In genomic region chr11:76680517-76681425, GRCh38 we compare ENCODE assay signal across 8 cellular contexts. TPM values are rescaled to one million over a fixed set of nuclear protein-coding genes. Genes with fewer than 3 reads are reported as not detected.
A peak's percentile ranks its signal among the peaks of the same experiment; 100 is the strongest.
DNase-seq lines count a peak whose midpoint lies in the region; ATAC-seq and TF ChIP-seq lines count a peak whose summit lies in the region.

No MANE protein-coding gene starts in this region.

- no TSS peak for BruUV-seq in PC-9 (replicated peaks; lab: Mats Ljungman, UMichigan)

- no peak overlapping the region for H3K27ac ChIP-seq in PC-9
- no peak overlapping the region for H3K27ac ChIP-seq in fibroblast of lung (ENCODE audit: insufficient read depth, low read length)
- H3K27ac ChIP-seq in neural cell (ENCODE audit: low read length): no peak overlapping the region
- no peak overlapping the region for H3K27ac ChIP-seq in suprapubic skin

- H4K20me1 ChIP-seq in PC-9 (ENCODE audit: insufficient read depth): no peaks in the 10 kb centered on the region
- no peaks in the 10 kb centered on the region for H4K20me1 ChIP-seq in fibroblast of lung (ENCODE audit: control insufficient read depth, extremely low read depth, insufficient read depth, low read length)
- no peaks in the 10 kb centered on the region for H4K20me1 ChIP-seq in neural cell (ENCODE audit: insufficient read depth)

- no peaks in the 10 kb centered on the region for H3K9me2 ChIP-seq in PC-9 (ENCODE audit: insufficient read depth)
- H3K9me2 ChIP-seq in neural cell (ENCODE audit: insufficient read depth, low read length): no peaks in the 10 kb centered on the region

- CTCF ChIA-PET in PC-9 (lab: Charles Lee): interaction anchor here (0.6 kb wide), 1 partner anchor 473 kb away, joined by 3 read pairs; no protein-coding TSS in a partner anchor

- H3K79me2 ChIP-seq in PC-9 (ENCODE audit: low read depth) (no peaks in the 10 kb centered on the region), fibroblast of lung (ENCODE audit: control insufficient read depth, insufficient read depth, low read length) (no peaks in the 10 kb centered on the region), neural cell (replicated peaks; ENCODE audit: insufficient read depth, low read length) (no peaks in the 10 kb centered on the region)

- H3K4me3 ChIP-seq in PC-9 (no peak overlapping the region), fibroblast of lung (replicated peaks in 1 of 4; ENCODE audit: control extremely low read depth in 1 of 4, insufficient read depth in 1 of 4, low read depth in 3 of 4, low read length in 4 of 4) (no peak overlapping the region), neural cell (ENCODE audit: low read length) (no peak overlapping the region), suprapubic skin (no peak overlapping the region)

- TF ChIP-seq EP300 in neural cell (conservative IDR thresholded peaks at IDR 0.05; ENCODE audit: poor library complexity, severe bottlenecking) (no peak), suprapubic skin (IDR thresholded peaks at IDR 0.05) (no peak)

- no peak for TF ChIP-seq POLR2A in suprapubic skin (IDR thresholded peaks at IDR 0.05)

- no peak overlapping the region for H3K9ac ChIP-seq in fibroblast of lung (ENCODE audit: insufficient read depth, low read length)
- no peak overlapping the region for H3K9ac ChIP-seq in neural cell (ENCODE audit: low read length)

- H3K27me3 ChIP-seq in PC-9 (ENCODE audit: insufficient read depth, low read depth): no peaks in the 10 kb centered on the region
- H3K27me3 ChIP-seq in fibroblast of lung (ENCODE audit: control insufficient read depth, insufficient read depth, low read length): peaks cover 9% of the 10 kb centered on the region
- H3K27me3 ChIP-seq in neural cell (ENCODE audit: insufficient read depth, low read depth, low read length): no peaks in the 10 kb centered on the region
- no peaks in the 10 kb centered on the region for H3K27me3 ChIP-seq in suprapubic skin

- peak; percentile 83 for TF ChIP-seq RAD21 in neural cell (conservative IDR thresholded peaks at IDR 0.05)

- H2AFZ ChIP-seq in PC-9: no peak overlapping the region
- H2AFZ ChIP-seq in fibroblast of lung (ENCODE audit: low read length): peak overlapping the region; percentile 33
- no peak overlapping the region for H2AFZ ChIP-seq in neural cell (ENCODE audit: low read depth, low read length)

- H3K4me2 ChIP-seq in PC-9 (peak overlapping the region; percentile 23; the same call in 1 of the 2 replicates), fibroblast of lung (ENCODE audit: extremely low read depth, insufficient read depth, low read length) (peak overlapping the region; percentile 54), neural cell (ENCODE audit: low read length) (no peak overlapping the region)

- WGBS in suprapubic skin: 51% methylated on average over 15 of the region's 22 CpGs

- DNase-seq in ELR (ENCODE audit: low read depth): peak; percentile 75
- DNase-seq in HuH-7.5 (ENCODE audit: low spot score): peak; percentile 87
- peak; percentile 54 to 68 for DNase-seq in PC-9
- DNase-seq in activated T-cell treated with anti-CD3 and anti-CD28 coated beads, Interleukin-2, amount 50 U/mL, for 1 hour: peak; percentile 57
- DNase-seq in fibroblast of lung (ENCODE audit: low read depth in 2 of 2): peak; percentile 55 to 74
- peak in 1 of 2 donors; percentile 84 for DNase-seq in suprapubic skin (ENCODE audit: low spot score in 2 of 2)

- intact Hi-C loops in PC-9 (cut with micrococcal nuclease; ENCODE audit: unreplicated experiment): loop anchor here (1.0 to 5.0 kb wide), 4 partner anchors 129 to 1133 kb away; partner anchors contain the start of gene WNT11

- no peaks in the 10 kb centered on the region for H3F3A ChIP-seq in PC-9 (ENCODE audit: insufficient read depth, low read depth)
- H3F3A ChIP-seq in neural cell (ENCODE audit: insufficient read depth, low read length, poor library complexity, severe bottlenecking): no peaks in the 10 kb centered on the region

- ATAC-seq in GM21576 (IDR thresholded peaks at IDR 0.05; ENCODE audit: unreplicated experiment): no peak

- TF ChIP-seq CTCF in PC-9 (conservative IDR thresholded peaks at IDR 0.05) (peak; percentile 95), fibroblast of lung (conservative IDR thresholded peaks at IDR 0.05 in 1 of 2, IDR thresholded peaks at IDR 0.05 in 1 of 2; ENCODE audit: low read depth in 1 of 2, low read length in 2 of 2) (peak; percentile 80 to 85), neural cell (IDR thresholded peaks at IDR 0.05; ENCODE audit: poor library complexity, severe bottlenecking) (peak; percentile 82), suprapubic skin (IDR thresholded peaks at IDR 0.05) (peak; percentile 37 to 74)

- no peaks in the 10 kb centered on the region for H3K36me3 ChIP-seq in PC-9 (ENCODE audit: low read depth)
- no peaks in the 10 kb centered on the region for H3K36me3 ChIP-seq in fibroblast of lung (ENCODE audit: control insufficient read depth, insufficient read depth, low read length)
- H3K36me3 ChIP-seq in neural cell (ENCODE audit: insufficient read depth, low read length): no peaks in the 10 kb centered on the region
- no peaks in the 10 kb centered on the region for H3K36me3 ChIP-seq in suprapubic skin

- peaks cover 10% of the 10 kb centered on the region; the same call in 1 of the 2 replicates for H3K9me3 ChIP-seq in PC-9 (ENCODE audit: insufficient read depth, low read depth)
- no peaks in the 10 kb centered on the region for H3K9me3 ChIP-seq in fibroblast of lung (ENCODE audit: control insufficient read depth, insufficient read depth, low read depth, low read length)
- H3K9me3 ChIP-seq in neural cell (ENCODE audit: low read length): no peaks in the 10 kb centered on the region
- no peaks in the 10 kb centered on the region for H3K9me3 ChIP-seq in suprapubic skin

- no peaks in the 10 kb centered on the region; the same call in 1 of the 2 replicates for H3K4me1 ChIP-seq in PC-9 (replicated peaks; ENCODE audit: insufficient read depth)
- H3K4me1 ChIP-seq in fibroblast of lung (ENCODE audit: control insufficient read depth, extremely low read depth, insufficient read depth, low read length): no peaks in the 10 kb centered on the region
- H3K4me1 ChIP-seq in suprapubic skin: peaks cover 2% of the 10 kb centered on the region

- POLR2A ChIA-PET in PC-9 (lab: Charles Lee; ENCODE audit: unreplicated experiment): no interaction called here

TF ChIP-seq in neural cell, 6 proteins besides CTCF, POLR2A, EP300 and RAD21:
- TF ChIP-seq MXI1 (conservative IDR thresholded peaks at IDR 0.05; ENCODE audit: poor library complexity, severe bottlenecking) (no peak), SMC3 (conservative IDR thresholded peaks at IDR 0.05; ENCODE audit: poor library complexity) (peak; percentile 80)
TF ChIP-seq in neural cell: peak in this region for 1.

RNA-seq across cellular contexts. Expression of gene LRRC32, which starts 10.2 kb away (rescaled TPM):
- total RNA-seq in PC-9 (2021): 0.53 TPM in 1 of 2 replicates, not detected in the other
- total RNA-seq in fibroblast of lung: 15.4 and 19.2 TPM in 2 replicates
- polyA plus RNA-seq in fibroblast of lung: 18.9 and 103 TPM in 2 replicates
- 39.6 and 236 TPM in 2 replicates for polyA plus RNA-seq in fibroblast of lung (2012)
- 79.7 and 528 TPM in 2 replicates for polyA minus RNA-seq in fibroblast of lung (ENCODE audit: low replicate concordance)
- polyA plus RNA-seq in neural cell: not detected in 2 replicates
- not detected in 2 replicates for polyA minus RNA-seq in neural cell
- total RNA-seq in suprapubic skin: 10 to 100 TPM; 10.4 to 23.2 (median 17.5) TPM
